ENCODE assay signal across 22 cellular contexts in the genomic region with DNA sequence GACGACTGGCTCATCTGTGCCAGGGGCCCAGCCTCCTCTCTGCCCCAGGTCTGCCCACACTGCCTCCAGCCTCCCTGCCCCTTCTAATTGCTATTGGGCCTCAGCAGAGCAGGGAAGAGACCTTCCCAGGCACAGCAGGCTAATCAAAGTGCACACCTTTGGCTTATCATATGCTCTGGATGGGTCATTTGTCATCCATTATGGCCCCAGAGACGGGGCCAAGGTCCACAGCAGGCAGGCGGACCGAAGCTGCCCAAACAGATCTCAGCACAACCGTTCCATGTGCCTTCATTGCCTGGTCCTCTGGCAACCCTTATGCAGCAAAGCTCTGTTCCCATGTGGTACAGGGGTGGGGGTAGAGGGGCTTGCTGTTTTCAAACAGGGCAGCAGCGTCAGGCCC.
"Had no signal": no experiment of that assay in that cellular context is flagged by ENCODE, and none has a peak within 500 bp of the region (broad histone marks: within the 10 kb centered on the region; RNA-seq: fewer than 3 reads in every experiment).

No MANE protein-coding gene starts in this region.

- H3K36me3 ChIP-seq: lower lobe of right lung, WERI-Rb-1 had no signal

- H3K4me2 ChIP-seq: smooth muscle cell had no signal

- H3K4me3 Mint-ChIP-seq: activated CD4-positive, alpha-beta T cell treated with anti-CD3 and anti-CD28 coated beads, Interleukin-2, amount 10 ng/mL, durations not matched to agents 7 days and 5 days; activated CD8-positive, alpha-beta memory T cell treated with anti-CD3 and anti-CD28 coated beads, Interleukin-2, amount 10 ng/mL, durations not matched to agents 7 days and 5 days; activated CD8-positive, alpha-beta T cell treated with anti-CD3 and anti-CD28 coated beads for 36 hours; activated naive CD4-positive, alpha-beta T cell treated with anti-CD3 and anti-CD28 coated beads, Interleukin-2, amount 10 ng/mL, durations not matched to agents 7 days and 5 days; naive thymus-derived CD8-positive, alpha-beta T cell; stimulated activated naive B cell treated with anti-CD40 and anti-IgM and Interleukin-4, amounts not matched to agents 10 μg/mL and 1 μg/mL and 100 μg/mL, for 72 hours had no signal

- H3K4me1 Mint-ChIP-seq: activated CD4-positive, alpha-beta T cell treated with anti-CD3 and anti-CD28 coated beads, Interleukin-2, amount 10 ng/mL, durations not matched to agents 7 days and 5 days; activated naive CD4-positive, alpha-beta T cell treated with anti-CD3 and anti-CD28 coated beads, Interleukin-2, amount 10 ng/mL, durations not matched to agents 7 days and 5 days; stimulated activated naive B cell treated with anti-CD40 and anti-IgM and Interleukin-4, amounts not matched to agents 10 μg/mL and 1 μg/mL and 100 μg/mL, for 72 hours had no signal

- H3K27ac ChIP-seq: lower lobe of right lung, WERI-Rb-1 had no signal

- H3K36me3 Mint-ChIP-seq: activated CD8-positive, alpha-beta memory T cell treated with anti-CD3 and anti-CD28 coated beads, Interleukin-2, amount 10 ng/mL, durations not matched to agents 7 days and 5 days; activated naive CD4-positive, alpha-beta T cell treated with anti-CD3 and anti-CD28 coated beads, Interleukin-2, amount 10 ng/mL, durations not matched to agents 7 days and 5 days; naive thymus-derived CD8-positive, alpha-beta T cell; stimulated activated naive B cell treated with anti-CD40 and anti-IgM and Interleukin-4, amounts not matched to agents 10 μg/mL and 1 μg/mL and 100 μg/mL, for 72 hours had no signal

- DNase-seq: activated CD4-positive, alpha-beta T cell treated with anti-CD3 and anti-CD28 coated beads, Interleukin-2, amount 10 ng/mL, durations not matched to agents 7 days and 5 days; activated CD4-positive, CD25-positive, alpha-beta regulatory T cell treated with anti-CD3 and anti-CD28 coated beads, Interleukin-2, amount 50 U/mL, for 72 hours; activated CD8-positive, alpha-beta memory T cell treated with anti-CD3 and anti-CD28 coated beads, Interleukin-2, amount 10 ng/mL, durations not matched to agents 7 days and 5 days; activated CD8-positive, alpha-beta T cell treated with anti-CD3 and anti-CD28 coated beads for 36 hours; activated effector memory CD4-positive, alpha-beta T cell treated with anti-CD3 and anti-CD28 coated beads, Interleukin-2, amount 50 U/mL, for 16 hours; activated naive CD4-positive, alpha-beta T cell treated with anti-CD3 and anti-CD28 coated beads, Interleukin-2, amount 10 ng/mL, durations not matched to agents 7 days and 5 days; activated T-cell treated with anti-CD3 and anti-CD28 coated beads for 4 hours; amygdala; effector CD4-positive, alpha-beta T cell; foreskin fibroblast; kidney; lower lobe of right lung; mesendoderm; naive thymus-derived CD8-positive, alpha-beta T cell; stimulated activated CD4-positive, alpha-beta T cell treated with anti-CD3 and anti-CD28 coated beads, Interleukin-2, amount 100 ng/mL, for 48 hours; stimulated activated CD8-positive, alpha-beta memory T cell treated with anti-CD3 and anti-CD28 coated beads, Interleukin-4, amount 100 ng/mL, for 48 hours; stimulated activated naive B cell treated with anti-CD40 and anti-IgM and Interleukin-4, amounts not matched to agents 10 μg/mL and 1 μg/mL and 100 μg/mL, for 72 hours; trophoblast cell; WERI-Rb-1 had no signal

- H3K4me1 ChIP-seq: lower lobe of right lung had no signal

- ATAC-seq: left lobe of liver; lower lobe of right lung; naive thymus-derived CD8-positive, alpha-beta T cell; sciatic nerve had no signal

- H3K27me3 Mint-ChIP-seq: activated CD8-positive, alpha-beta T cell treated with anti-CD3 and anti-CD28 coated beads for 36 hours; activated naive CD4-positive, alpha-beta T cell treated with anti-CD3 and anti-CD28 coated beads, Interleukin-2, amount 10 ng/mL, durations not matched to agents 7 days and 5 days had no signal

- H3K27ac Mint-ChIP-seq: activated CD4-positive, alpha-beta T cell treated with anti-CD3 and anti-CD28 coated beads, Interleukin-2, amount 10 ng/mL, durations not matched to agents 7 days and 5 days; activated CD8-positive, alpha-beta memory T cell treated with anti-CD3 and anti-CD28 coated beads, Interleukin-2, amount 10 ng/mL, durations not matched to agents 7 days and 5 days; activated CD8-positive, alpha-beta T cell treated with anti-CD3 and anti-CD28 coated beads for 36 hours; activated naive CD4-positive, alpha-beta T cell treated with anti-CD3 and anti-CD28 coated beads, Interleukin-2, amount 10 ng/mL, durations not matched to agents 7 days and 5 days; stimulated activated naive B cell treated with anti-CD40 and anti-IgM and Interleukin-4, amounts not matched to agents 10 μg/mL and 1 μg/mL and 100 μg/mL, for 72 hours had no signal

- H3K9me3 ChIP-seq: lower lobe of right lung had no signal

- H3K4me3 ChIP-seq: lower lobe of right lung, smooth muscle cell had no signal
